Comparison of ENCODE assay signal across 8 cellular contexts in genomic region chr9:35954942-35955546, GRCh38. TPM values are rescaled to one million over a fixed set of nuclear protein-coding genes. Genes with fewer than 3 reads are reported as not detected.
DNase-seq lines count a peak whose midpoint lies in the region; ATAC-seq, FAIRE-seq and TF ChIP-seq lines count a peak whose summit lies in the region.

No MANE protein-coding gene starts in this region.

- no peak overlapping the region for H3K4me3 Mint-ChIP-seq in CD8-positive, alpha-beta memory T cell
- H3K4me3 Mint-ChIP-seq in activated CD4-positive, alpha-beta T cell treated with anti-CD3 and anti-CD28 coated beads, Interleukin-2, amount 10 ng/mL, durations not matched to agents 24 days and 14 days: no peak overlapping the region
- no peak overlapping the region for H3K4me3 Mint-ChIP-seq in natural killer cell

- FAIRE-seq in H54 (lab: Jason Lieb, UNC): peak; percentile 95

- TF ChIP-seq EP300 in esophagus muscularis mucosa (IDR thresholded peaks at IDR 0.05): no peak

- no peak overlapping the region for H3K27ac ChIP-seq in CD8-positive, alpha-beta memory T cell (ENCODE audit: low read depth, low read length)
- H3K27ac ChIP-seq in esophagus muscularis mucosa (replicated peaks in 1 of 4) (no peak overlapping the region), uterus (no peak overlapping the region)

- no peaks in the 10 kb centered on the region for H3K36me3 Mint-ChIP-seq in CD8-positive, alpha-beta memory T cell
- H3K36me3 Mint-ChIP-seq in activated CD4-positive, alpha-beta T cell treated with anti-CD3 and anti-CD28 coated beads, Interleukin-2, amount 10 ng/mL, durations not matched to agents 24 days and 14 days (ENCODE audit: low read depth): no peaks in the 10 kb centered on the region
- no peaks in the 10 kb centered on the region for H3K36me3 Mint-ChIP-seq in natural killer cell

- intact Hi-C loops in activated CD4-positive, alpha-beta T cell treated with anti-CD3 and anti-CD28 coated beads, Interleukin-2, amount 10 ng/mL, durations not matched to agents 24 days and 14 days (cut with micrococcal nuclease): loop anchor here (1.0 to 10.0 kb wide), 2 partner anchors 68 to 210 kb away; partner anchors contain the start of gene CCIN
- intact Hi-C loops in esophagus muscularis mucosa (cut with DNase I): loop anchor here (2.0 kb wide), 1 partner anchor 68 kb away; no protein-coding TSS in a partner anchor
- intact Hi-C loops in natural killer cell (cut with micrococcal nuclease): loop anchor here (2.0 kb wide), 2 partner anchors 68 to 374 kb away; no protein-coding TSS in a partner anchor
- intact Hi-C loops in uterus (cut with DNase I; ENCODE audit: low total_unique reads): no loop called here

- no peaks in the 10 kb centered on the region for H3K9me3 Mint-ChIP-seq in CD8-positive, alpha-beta memory T cell
- H3K9me3 Mint-ChIP-seq in activated CD4-positive, alpha-beta T cell treated with anti-CD3 and anti-CD28 coated beads, Interleukin-2, amount 10 ng/mL, durations not matched to agents 24 days and 14 days: no peaks in the 10 kb centered on the region
- no peaks in the 10 kb centered on the region for H3K9me3 Mint-ChIP-seq in natural killer cell

- H3K27me3 Mint-ChIP-seq in CD8-positive, alpha-beta memory T cell: peaks cover 11 to 40% of the 10 kb centered on the region in 2 donors
- H3K27me3 Mint-ChIP-seq in activated CD4-positive, alpha-beta T cell treated with anti-CD3 and anti-CD28 coated beads, Interleukin-2, amount 10 ng/mL, durations not matched to agents 24 days and 14 days: peaks cover 21% of the 10 kb centered on the region
- H3K27me3 Mint-ChIP-seq in natural killer cell (ENCODE audit: low read depth in 2 of 2): peaks cover 28 to 40% of the 10 kb centered on the region in 2 donors

- H3K4me1 ChIP-seq in CD8-positive, alpha-beta memory T cell (ENCODE audit: insufficient read depth, low read length): no peaks in the 10 kb centered on the region
- H3K4me1 ChIP-seq in esophagus muscularis mucosa (peaks cover 0 to 5% (median 4%) of the 10 kb centered on the region in 4 donors), uterus (no peaks in the 10 kb centered on the region)

- H3K4me1 Mint-ChIP-seq in CD8-positive, alpha-beta memory T cell: peaks cover 3 to 5% (median 4%) of the 10 kb centered on the region in 3 donors
- H3K4me1 Mint-ChIP-seq in activated CD4-positive, alpha-beta T cell treated with anti-CD3 and anti-CD28 coated beads, Interleukin-2, amount 10 ng/mL, durations not matched to agents 24 days and 14 days: no peaks in the 10 kb centered on the region
- H3K4me1 Mint-ChIP-seq in natural killer cell: no peaks in the 10 kb centered on the region

- H3K27me3 ChIP-seq in CD8-positive, alpha-beta memory T cell (ENCODE audit: insufficient read depth, low read length, poor library complexity, severe bottlenecking): peaks cover 4% of the 10 kb centered on the region
- H3K27me3 ChIP-seq in esophagus muscularis mucosa: peaks cover 0 to 9% (median 0%) of the 10 kb centered on the region in 4 donors
- no peaks in the 10 kb centered on the region for H3K27me3 ChIP-seq in uterus

- 12% methylated on average over 6 of the region's 6 CpGs for WGBS in esophagus muscularis mucosa

- no peak overlapping the region for H3K4me3 ChIP-seq in CD8-positive, alpha-beta memory T cell (ENCODE audit: low read length)
- H3K4me3 ChIP-seq in esophagus muscularis mucosa: no peak overlapping the region
- no peak overlapping the region for H3K4me3 ChIP-seq in uterus

- no peaks in the 10 kb centered on the region for H3K36me3 ChIP-seq in CD8-positive, alpha-beta memory T cell (ENCODE audit: insufficient read depth, low read length)
- H3K36me3 ChIP-seq in esophagus muscularis mucosa: no peaks in the 10 kb centered on the region
- H3K36me3 ChIP-seq in uterus: no peaks in the 10 kb centered on the region

- H3K9me3 ChIP-seq in CD8-positive, alpha-beta memory T cell (ENCODE audit: low read length): no peaks in the 10 kb centered on the region
- H3K9me3 ChIP-seq in esophagus muscularis mucosa (no peaks in the 10 kb centered on the region), uterus (no peaks in the 10 kb centered on the region)

- TF ChIP-seq CTCF in esophagus muscularis mucosa (IDR thresholded peaks at IDR 0.05): peak; percentile 80 to 90 (median 83)
- peak; percentile 81 for TF ChIP-seq CTCF in natural killer cell (IDR thresholded peaks at IDR 0.05)
- peak; percentile 78 to 87 (median 83) for TF ChIP-seq CTCF in uterus (IDR thresholded peaks at IDR 0.05)

- peak; percentile 73 to 83 (median 78) for ATAC-seq in natural killer cell
- ATAC-seq in GM21390 (IDR thresholded peaks at IDR 0.05; ENCODE audit: unreplicated experiment): no peak

- CTCF ChIA-PET in CD8-positive, alpha-beta memory T cell (lab: Charles Lee): interaction anchor here (0.9 to 3.6 kb wide), 10 partner anchors 10 to 415 kb away, joined by 3 to 19 read pairs (median 4); no protein-coding TSS in a partner anchor

- TF ChIP-seq POLR2A in H54 (IDR thresholded peaks at IDR 0.05; ENCODE audit: low read depth, low read length) (no peak), esophagus muscularis mucosa (IDR thresholded peaks at IDR 0.05; ENCODE audit: low read depth) (no peak), uterus (IDR thresholded peaks at IDR 0.05) (no peak)

- peak in 4 of 5 donors; percentile 12 to 57 (median 48) for DNase-seq in CD8-positive, alpha-beta memory T cell
- no peak for DNase-seq in H54 (ENCODE audit: insufficient read length, low spot score)
- peak; percentile 77 for DNase-seq in NCI-H446 treated with DMSO at 0.1 percent for 48 hours (lab: John Stamatoyannopoulos, UW)
- peak; percentile 84 for DNase-seq in activated CD4-positive, alpha-beta T cell treated with anti-CD3 and anti-CD28 coated beads, Interleukin-2, amount 10 ng/mL, durations not matched to agents 24 days and 14 days
- no peak for DNase-seq in esophagus muscularis mucosa (ENCODE audit: extremely low spot score)
- no peak for DNase-seq in natural killer cell
- DNase-seq in uterus: peak; percentile 37 to 65

- peak overlapping the region in 1 of 8 donors; percentile 1 for H3K27ac Mint-ChIP-seq in CD8-positive, alpha-beta memory T cell
- no peak overlapping the region for H3K27ac Mint-ChIP-seq in activated CD4-positive, alpha-beta T cell treated with anti-CD3 and anti-CD28 coated beads, Interleukin-2, amount 10 ng/mL, durations not matched to agents 24 days and 14 days
- H3K27ac Mint-ChIP-seq in natural killer cell: no peak overlapping the region

- POLR2A ChIA-PET in CD8-positive, alpha-beta memory T cell (lab: Charles Lee): no interaction called here

RNA-seq across cellular contexts. Expression of gene OR2S2, which starts 2.9 kb away (rescaled TPM):
- total RNA-seq in CD8-positive, alpha-beta memory T cell: not detected
- not detected for polyA plus RNA-seq in CD8-positive, alpha-beta memory T cell
- not detected in 2 replicates for total RNA-seq in activated CD4-positive, alpha-beta T cell treated with anti-CD3 and anti-CD28 coated beads, Interleukin-2, amount 10 ng/mL, durations not matched to agents 24 days and 14 days
- not detected for total RNA-seq in esophagus muscularis mucosa
- not detected for total RNA-seq in natural killer cell
- total RNA-seq in uterus: not detected

RNA-seq across cellular contexts. Expression of gene SPAAR, which starts 45.8 kb away (rescaled TPM):
- total RNA-seq in CD8-positive, alpha-beta memory T cell: not detected
- not detected for polyA plus RNA-seq in CD8-positive, alpha-beta memory T cell
- total RNA-seq in activated CD4-positive, alpha-beta T cell treated with anti-CD3 and anti-CD28 coated beads, Interleukin-2, amount 10 ng/mL, durations not matched to agents 24 days and 14 days: not detected in 2 replicates
- total RNA-seq in esophagus muscularis mucosa: 1 to 10 TPM; 2.1 to 5.7 (median 2.8) TPM
- total RNA-seq in natural killer cell: not detected
- 10 to 100 TPM in 1 of 4 donors, 1 to 10 TPM in 1, under 1 TPM in 2; 0.29 to 11.7 (median 2.3) TPM for total RNA-seq in uterus

RNA-seq across cellular contexts. Expression of gene HRCT1, which starts 49.0 kb away (rescaled TPM):
- not detected for total RNA-seq in CD8-positive, alpha-beta memory T cell
- polyA plus RNA-seq in CD8-positive, alpha-beta memory T cell: not detected
- total RNA-seq in activated CD4-positive, alpha-beta T cell treated with anti-CD3 and anti-CD28 coated beads, Interleukin-2, amount 10 ng/mL, durations not matched to agents 24 days and 14 days: not detected in 2 replicates
- total RNA-seq in esophagus muscularis mucosa: 10 to 100 TPM in 2 of 4 donors, 1 to 10 TPM in 2; 3.7 to 53.0 (median 15.6) TPM
- total RNA-seq in natural killer cell: not detected
- 10 to 100 TPM in 1 of 4 donors, 1 to 10 TPM in 1, under 1 TPM in 1, not detected in 1; 0.59 to 10.1 (median 1.4) TPM for total RNA-seq in uterus

Comparison
In these comparisons a context has a peak if more than half of its experiments do, and no peak if none do; other contexts are left out.
1. DNase-seq: peak in CD8-positive, alpha-beta memory T cell (4 of 5), NCI-H446 treated with DMSO at 0.1 percent for 48 hours (single experiment), activated CD4-positive, alpha-beta T cell treated with anti-CD3 and anti-CD28 coated beads, Interleukin-2, amount 10 ng/mL, durations not matched to agents 24 days and 14 days (single experiment) and uterus (2 of 2); none in H54 (single experiment), esophagus muscularis mucosa (single experiment) and natural killer cell (single experiment).
2. Peak in every context shown above with its lines, with median percentiles within 50 percentile points of each other: CTCF ChIP-seq.